In the genomic region with DNA sequence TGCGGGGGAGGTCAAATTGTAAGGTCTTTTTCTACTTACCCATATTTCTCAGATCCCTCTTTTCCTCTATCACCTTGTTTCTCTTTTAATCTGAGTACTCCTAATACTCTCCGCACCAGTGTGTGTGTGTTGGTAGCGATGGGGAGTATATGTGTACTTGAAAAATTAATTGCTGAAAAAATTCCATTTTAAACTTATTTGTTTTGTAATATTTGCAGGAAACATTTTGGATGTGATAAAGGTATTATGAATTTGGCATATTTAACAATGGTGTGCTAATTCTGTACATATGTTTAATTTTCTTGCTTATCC, we compare ENCODE assay signal across 1 cellular context.
TF ChIP-seq lines count a peak whose summit lies in the region.

No MANE protein-coding gene starts in this region.

TF ChIP-seq in HCT116, 20 proteins besides CTCF, POLR2A, EP300 and RAD21 (continued from another document):
- TF ChIP-seq CEBPB (IDR thresholded peaks at IDR 0.05; ENCODE audit: low read depth): no peak
- no peak for TF ChIP-seq EZH2phosphoT487 (IDR thresholded peaks at IDR 0.05; ENCODE audit: borderline replicate concordance)
- no peak for TF ChIP-seq TCF7L2 (IDR thresholded peaks at IDR 0.05; ENCODE audit: borderline replicate concordance, extremely low read depth, insufficient read depth, insufficient read length)
- no peak for TF ChIP-seq FOSL1 (IDR thresholded peaks at IDR 0.05; ENCODE audit: low read depth)
- TF ChIP-seq SIN3A (IDR thresholded peaks at IDR 0.05; ENCODE audit: low read depth): no peak
- TF ChIP-seq, protein P1, sequence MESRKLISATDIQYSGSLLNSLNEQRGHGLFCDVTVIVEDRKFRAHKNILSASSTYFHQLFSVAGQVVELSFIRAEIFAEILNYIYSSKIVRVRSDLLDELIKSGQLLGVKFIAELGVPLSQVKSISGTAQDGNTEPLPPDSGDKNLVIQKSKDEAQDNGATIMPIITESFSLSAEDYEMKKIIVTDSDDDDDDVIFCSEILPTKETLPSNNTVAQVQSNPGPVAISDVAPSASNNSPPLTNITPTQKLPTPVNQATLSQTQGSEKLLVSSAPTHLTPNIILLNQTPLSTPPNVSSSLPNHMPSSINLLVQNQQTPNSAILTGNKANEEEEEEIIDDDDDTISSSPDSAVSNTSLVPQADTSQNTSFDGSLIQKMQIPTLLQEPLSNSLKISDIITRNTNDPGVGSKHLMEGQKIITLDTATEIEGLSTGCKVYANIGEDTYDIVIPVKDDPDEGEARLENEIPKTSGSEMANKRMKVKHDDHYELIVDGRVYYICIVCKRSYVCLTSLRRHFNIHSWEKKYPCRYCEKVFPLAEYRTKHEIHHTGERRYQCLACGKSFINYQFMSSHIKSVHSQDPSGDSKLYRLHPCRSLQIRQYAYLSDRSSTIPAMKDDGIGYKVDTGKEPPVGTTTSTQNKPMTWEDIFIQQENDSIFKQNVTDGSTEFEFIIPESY (IDR thresholded peaks at IDR 0.05; ENCODE audit: extremely low read depth, insufficient replicate concordance, low read length): no peak
- TF ChIP-seq EGR1 (IDR thresholded peaks at IDR 0.05; ENCODE audit: low read depth): no peak
- TF ChIP-seq EZH2 (IDR thresholded peaks at IDR 0.05): no peak
- TF ChIP-seq JUND (IDR thresholded peaks at IDR 0.05): no peak
